8 cellular contexts compared by ENCODE assay signal in the genomic region with DNA sequence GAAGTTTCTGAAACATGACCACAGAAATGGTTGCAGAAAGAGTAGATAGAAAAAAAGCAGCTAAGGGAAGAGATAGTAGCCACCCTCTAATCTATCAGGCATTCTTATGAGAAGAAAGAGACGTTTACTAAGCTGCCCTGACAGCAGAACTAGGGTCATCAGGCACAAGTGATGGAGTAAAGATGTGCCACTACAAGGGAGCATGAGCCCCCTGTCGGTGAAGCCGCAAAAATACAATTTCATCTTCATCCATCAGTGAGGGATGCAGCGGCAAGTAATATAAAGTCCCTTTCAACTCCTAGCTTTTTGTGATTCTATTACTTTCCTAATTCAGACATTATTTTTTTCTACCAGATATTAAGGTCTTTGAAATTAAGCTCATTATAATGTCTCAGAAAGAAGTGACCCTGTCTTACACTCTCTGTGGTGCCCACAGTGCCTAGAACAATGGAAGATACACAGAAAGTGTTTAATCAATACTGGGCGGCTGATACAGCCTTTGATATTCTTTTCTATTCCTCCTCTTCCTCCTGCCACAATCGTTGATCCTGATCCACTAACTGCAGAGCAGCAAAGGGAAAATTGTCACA.
DNase-seq lines count a peak whose midpoint lies in the region; ATAC-seq and TF ChIP-seq lines count a peak whose summit lies in the region.

No MANE protein-coding gene starts in this region.

- no peak overlapping the region for H3K27ac ChIP-seq in mesenchymal stem cell (ENCODE audit: low read length, poor library complexity, severe bottlenecking)

- no peaks in the 10 kb centered on the region for H3K9me3 ChIP-seq in mesenchymal stem cell (ENCODE audit: control insufficient read depth, low read length)

- peaks cover 2% of the 10 kb centered on the region for H3K4me1 ChIP-seq in mesenchymal stem cell (ENCODE audit: control insufficient read depth, insufficient read depth, low read depth, low read length)

- H3K18ac ChIP-seq in mesenchymal stem cell (ENCODE audit: low read depth in 1 of 2, low read length in 2 of 2): peak overlapping the region in 1 of 2 experiments; percentile 33

- no peak overlapping the region for H2BK120ac ChIP-seq in mesenchymal stem cell (ENCODE audit: low read depth, low read length)

- H3K79me1 ChIP-seq in mesenchymal stem cell (replicated peaks; ENCODE audit: low read length, poor library complexity, severe bottlenecking): no peaks in the 10 kb centered on the region

- H2BK12ac ChIP-seq in mesenchymal stem cell (ENCODE audit: low read length in 2 of 2): no peak overlapping the region

- H4K8ac ChIP-seq in mesenchymal stem cell (ENCODE audit: low read length): no peak overlapping the region

- H3K14ac ChIP-seq in mesenchymal stem cell (ENCODE audit: low read length in 2 of 2): no peak overlapping the region

- H2BK5ac ChIP-seq in mesenchymal stem cell (ENCODE audit: low read depth, low read length, poor library complexity, severe bottlenecking): no peak overlapping the region

- no peak overlapping the region for H3K27ac Mint-ChIP-seq in immature natural killer cell

- ATAC-seq in GM18867 (IDR thresholded peaks at IDR 0.05; ENCODE audit: unreplicated experiment): peak; percentile 47
- no peak for ATAC-seq in HG03520 (IDR thresholded peaks at IDR 0.05; ENCODE audit: unreplicated experiment)

- no peaks in the 10 kb centered on the region for H3K27me3 ChIP-seq in mesenchymal stem cell (ENCODE audit: control insufficient read depth in 1 of 2, insufficient read depth in 1 of 2, low read length in 2 of 2)

- no peaks in the 10 kb centered on the region for H3K36me3 Mint-ChIP-seq in immature natural killer cell

- peaks cover 0 to 2% (median 0%) of the 10 kb centered on the region in 6 donors for H3K9me3 Mint-ChIP-seq in immature natural killer cell

- DNase-seq in AG09319 (ENCODE audit: extremely low read depth, low read depth) (no peak), RPMI8226 (peak; percentile 43), iPS DF 4.7 (ENCODE audit: extremely low read depth, low spot score) (peak; percentile 19), NCI-H1092 (lab: John Stamatoyannopoulos, UW) (no peak), immature natural killer cell (no peak), mesenchymal stem cell (no peak)

- H3K23ac ChIP-seq in mesenchymal stem cell (ENCODE audit: low read length in 2 of 2): no peak overlapping the region

- H3K4me2 ChIP-seq in mesenchymal stem cell (ENCODE audit: low read length, poor library complexity, severe bottlenecking): no peak overlapping the region

- H2BK15ac ChIP-seq in mesenchymal stem cell (ENCODE audit: low read depth, poor library complexity, severe bottlenecking): no peak overlapping the region

- H3K9ac ChIP-seq in mesenchymal stem cell (ENCODE audit: low read length): no peak overlapping the region

- TF ChIP-seq CTCF in AG09319 (IDR thresholded peaks at IDR 0.05; ENCODE audit: low read depth, low read length): peak; percentile 25

- no peak overlapping the region for H3K4me3 Mint-ChIP-seq in immature natural killer cell

- H2AK5ac ChIP-seq in mesenchymal stem cell (ENCODE audit: low read length, severe bottlenecking): no peak overlapping the region

- H3K36me3 ChIP-seq in mesenchymal stem cell (ENCODE audit: control insufficient read depth in 1 of 2, insufficient read depth in 2 of 2, low read depth in 1 of 2, low read length in 2 of 2): no peaks in the 10 kb centered on the region

- no peaks in the 10 kb centered on the region for H3K4me1 Mint-ChIP-seq in immature natural killer cell

- no peak overlapping the region for H2AFZ ChIP-seq in mesenchymal stem cell (ENCODE audit: low read depth, low read length)

- H4K91ac ChIP-seq in mesenchymal stem cell (ENCODE audit: low read length): no peak overlapping the region

- 40% methylated on average over 5 of the region's 6 CpGs for WGBS in mesenchymal stem cell

- H3K27me3 Mint-ChIP-seq in immature natural killer cell (ENCODE audit: low read depth in 3 of 3): peaks cover 0 to 6% (median 1%) of the 10 kb centered on the region in 3 donors

- H3K4me3 ChIP-seq in mesenchymal stem cell (ENCODE audit: insufficient read depth in 1 of 2, low read depth in 1 of 2, low read length in 2 of 2): no peak overlapping the region

- no peak overlapping the region for H3K4ac ChIP-seq in mesenchymal stem cell (ENCODE audit: low read depth in 1 of 2, low read length in 2 of 2)

Comparison
In these comparisons a context has a peak if more than half of its experiments do, and no peak if none do; other contexts are left out.
1. DNase-seq: peak in RPMI8226 (single experiment) and iPS DF 4.7 (single experiment); none in AG09319 (single experiment), NCI-H1092 (single experiment), immature natural killer cell (0 of 3) and mesenchymal stem cell (single experiment).